In genomic region chr10:11299125-11299524, GRCh38 we compare ENCODE assay signal across 9 cellular contexts.
"Had no signal": no experiment of that assay in that cellular context is flagged by ENCODE, and none has a peak within 500 bp of the region (broad histone marks: within the 10 kb centered on the region; RNA-seq: fewer than 3 reads in every experiment).

No MANE protein-coding gene starts in this region.

- H3K4me3 ChIP-seq: gastrocnemius medialis, prostate gland, right lobe of liver had no signal

- H3K9me3 ChIP-seq: gastrocnemius medialis, prostate gland, right lobe of liver had no signal

- H3K9me3 Mint-ChIP-seq: activated T-cell treated with anti-CD3 and anti-CD28 coated beads, Interleukin-2, amount 50 U/mL, for 4 hours had no signal

- ATAC-seq: activated T-cell treated with anti-CD3 and anti-CD28 coated beads, Interleukin-2, amount 50 U/mL, for 4 hours; gastrocnemius medialis; left ventricle myocardium superior had no signal

- H3K27me3 ChIP-seq: gastrocnemius medialis, right lobe of liver had no signal

- H3K27ac ChIP-seq: gastrocnemius medialis, prostate gland, right lobe of liver had no signal

- H3K36me3 ChIP-seq: gastrocnemius medialis, prostate gland, right lobe of liver had no signal

- DNase-seq: activated CD4-positive, CD25-positive, alpha-beta regulatory T cell treated with anti-CD3 and anti-CD28 coated beads, Interleukin-2, amount 50 U/mL, for 72 hours; activated T-cell treated with anti-CD3 and anti-CD28 coated beads, Interleukin-2, amount 50 U/mL, for 4 hours; effector CD8-positive, alpha-beta T cell; gastrocnemius medialis; left ventricle myocardium superior; mesendoderm; right lobe of liver; T-helper 9 cell had no signal

- H3K4me3 Mint-ChIP-seq: activated T-cell treated with anti-CD3 and anti-CD28 coated beads, Interleukin-2, amount 50 U/mL, for 4 hours had no signal

- H3K4me1 ChIP-seq: gastrocnemius medialis, prostate gland, right lobe of liver had no signal
